8 cellular contexts compared by ENCODE assay signal in genomic region chr12:130916251-130916911, GRCh38. TPM values are rescaled to one million over a fixed set of nuclear protein-coding genes. Genes with fewer than 3 reads are reported as not detected.
DNase-seq lines count a peak whose midpoint lies in the region; ATAC-seq, FAIRE-seq and TF ChIP-seq lines count a peak whose summit lies in the region.

No MANE protein-coding gene starts in this region.

- H3K79me2 ChIP-seq in HepG2 (ENCODE audit: insufficient read depth, low read length): no peaks in the 10 kb centered on the region

- POLR2A ChIA-PET in HepG2 (lab: Yijun Ruan, JAX): interaction anchor here (0.7 to 1.3 kb wide), 3 partner anchors 67 to 538 kb away, joined by 3 to 4 read pairs (median 3); no protein-coding TSS in a partner anchor

- 32% methylated on average over 22 of the region's 36 CpGs for WGBS in HepG2 (ENCODE audit: low lambda C conversion rate)
- WGBS in suprapubic skin: 21% methylated on average over 35 of the region's 36 CpGs

- H2AFZ ChIP-seq in HepG2 (ENCODE audit: low read length): no peak overlapping the region

- TF ChIP-seq POLR2A in HepG2 (IDR thresholded peaks at IDR 0.05; ENCODE audit: insufficient read depth in 1 of 2, low read depth in 2 of 2, low read length in 2 of 2) (no peak), suprapubic skin (IDR thresholded peaks at IDR 0.05) (no peak)

- H3K36me3 ChIP-seq in HepG2 (replicated peaks in 1 of 2; ENCODE audit: control insufficient read depth in 1 of 2, insufficient read depth in 2 of 2, low read length in 2 of 2) (no peaks in the 10 kb centered on the region), suprapubic skin (no peaks in the 10 kb centered on the region)

- H4K20me1 ChIP-seq in HepG2 (ENCODE audit: insufficient read depth, low read length): no peaks in the 10 kb centered on the region

- TF ChIP-seq RAD21 in HepG2 (CRISPR knock-in tag; IDR thresholded peaks at IDR 0.05): peak; percentile 98

- H3K27ac Mint-ChIP-seq in activated CD8-positive, alpha-beta memory T cell treated with anti-CD3 and anti-CD28 coated beads, Interleukin-2, amount 10 ng/mL, durations not matched to agents 7 days and 5 days: no peak overlapping the region

- no TSS peak for BruUV-seq in HepG2 (replicated peaks; lab: Mats Ljungman, UMichigan)

- no peak overlapping the region for H3K4me3 Mint-ChIP-seq in activated CD8-positive, alpha-beta memory T cell treated with anti-CD3 and anti-CD28 coated beads, Interleukin-2, amount 10 ng/mL, durations not matched to agents 7 days and 5 days

- peak; percentile 77 for ATAC-seq in HepG2
- no peak for ATAC-seq in GM21423 (IDR thresholded peaks at IDR 0.05; ENCODE audit: unreplicated experiment)
- no peak for ATAC-seq in activated CD8-positive, alpha-beta memory T cell treated with anti-CD3 and anti-CD28 coated beads, Interleukin-2, amount 10 ng/mL, durations not matched to agents 7 days and 5 days

- CTCF ChIA-PET in HepG2 (lab: Yijun Ruan, JAX; ENCODE audit: low intra/inter-chr PET ratio, low total read pairs): interaction anchor here (1.6 to 4.5 kb wide), 4 partner anchors 103 to 538 kb away, joined by 6 to 43 read pairs (median 11); no protein-coding TSS in a partner anchor
- CTCF ChIA-PET in activated CD8-positive, alpha-beta memory T cell treated with anti-CD3 and anti-CD28 coated beads, Interleukin-2, amount 10 ng/mL, durations not matched to agents 7 days and 5 days (lab: Charles Lee): interaction anchor here (0.9 kb wide), 1 partner anchor 216 kb away, joined by 3 read pairs; no protein-coding TSS in a partner anchor

- TF ChIP-seq EP300 in HepG2 (IDR thresholded peaks at IDR 0.05; ENCODE audit: low read depth in 2 of 2, low read length in 2 of 2) (no peak), HepG2 (CRISPR knock-in tag; IDR thresholded peaks at IDR 0.05; ENCODE audit: borderline replicate concordance) (no peak), suprapubic skin (IDR thresholded peaks at IDR 0.05) (no peak)

- H3K4me2 ChIP-seq in HepG2 (ENCODE audit: low read depth, low read length): peak overlapping the region; percentile 43

- H3K4me1 ChIP-seq in HepG2 (ENCODE audit: insufficient read depth, low read length) (peaks cover 25% of the 10 kb centered on the region), suprapubic skin (peaks cover 8% of the 10 kb centered on the region)

- no peaks in the 10 kb centered on the region for H3K4me1 Mint-ChIP-seq in activated CD8-positive, alpha-beta memory T cell treated with anti-CD3 and anti-CD28 coated beads, Interleukin-2, amount 10 ng/mL, durations not matched to agents 7 days and 5 days

- H3K9me3 Mint-ChIP-seq in activated CD8-positive, alpha-beta memory T cell treated with anti-CD3 and anti-CD28 coated beads, Interleukin-2, amount 10 ng/mL, durations not matched to agents 7 days and 5 days (ENCODE audit: low read depth): peaks cover 4% of the 10 kb centered on the region

- in situ Hi-C loops in HepG2 (cut with HindIII; ENCODE audit: extremely low pct_ligation_motif_present, low pct_unique_long_range_greater_than_20kb): loop anchor here (5.0 to 25.0 kb wide), 2 partner anchors 221 to 546 kb away; no protein-coding TSS in a partner anchor

- H3K27me3 Mint-ChIP-seq in activated CD8-positive, alpha-beta memory T cell treated with anti-CD3 and anti-CD28 coated beads, Interleukin-2, amount 10 ng/mL, durations not matched to agents 7 days and 5 days: peaks cover 47% of the 10 kb centered on the region

- H3K4me3 ChIP-seq in HL-60 (replicated peaks; ENCODE audit: insufficient read depth, low read length) (no peak overlapping the region), HepG2 (replicated peaks in 1 of 3; ENCODE audit: insufficient read depth in 1 of 3, low read depth in 2 of 3, low read length in 3 of 3) (no peak overlapping the region), suprapubic skin (peak overlapping the region; percentile 7)

- TF ChIP-seq CTCF in HL-60 (IDR thresholded peaks at IDR 0.05; ENCODE audit: insufficient read depth, low read length): peak; percentile 97
- peak; percentile 96 for TF ChIP-seq CTCF in HepG2 (CRISPR knock-in tag; IDR thresholded peaks at IDR 0.05)
- peak; percentile 81 to 89 for TF ChIP-seq CTCF in suprapubic skin (IDR thresholded peaks at IDR 0.05)

- DNase-seq in ELF-1 (ENCODE audit: low read depth, low spot score): peak; percentile 82
- DNase-seq in HL-60 (ENCODE audit: low read depth in 1 of 2, low spot score in 1 of 2): peak; percentile 37 to 61
- DNase-seq in NOMO-1 treated with DMSO at 0.1 percent for 48 hours (lab: John Stamatoyannopoulos, UW; ENCODE audit: unreplicated experiment): peak; percentile 69
- peak; percentile 47 for DNase-seq in dedifferentiated amniotic fluid mesenchymal stem cell (ENCODE audit: extremely low spot score)
- DNase-seq in HepG2 (ENCODE audit: low spot score): peak; percentile 42
- DNase-seq in suprapubic skin (ENCODE audit: low spot score in 2 of 2): peak in 1 of 2 donors; percentile 66
- DNase-seq in activated CD8-positive, alpha-beta memory T cell treated with anti-CD3 and anti-CD28 coated beads, Interleukin-2, amount 10 ng/mL, durations not matched to agents 7 days and 5 days: no peak

- H3K9me3 ChIP-seq in HepG2 (ENCODE audit: low read length) (peaks cover under 1% of the 10 kb centered on the region; the same call in 1 of the 2 replicates), suprapubic skin (peaks cover 2% of the 10 kb centered on the region)

- FAIRE-seq in HepG2 (lab: Jason Lieb, UNC): peak; percentile 57

- H3K27me3 ChIP-seq in HL-60 (ENCODE audit: insufficient read depth, poor library complexity, severe bottlenecking) (peaks cover 5% of the 10 kb centered on the region), HepG2 (ENCODE audit: control insufficient read depth in 1 of 2, insufficient read depth in 2 of 2, low read length in 2 of 2) (0 out of 5 replicates have a peak, but pooled peaks cover 0 to 1% of the 10 kb centered on the region in 2 experiments), suprapubic skin (peaks cover 46% of the 10 kb centered on the region)

- no peak overlapping the region for H3K9ac ChIP-seq in HepG2 (ENCODE audit: insufficient read depth, low read depth, low read length)

- H3K36me3 Mint-ChIP-seq in activated CD8-positive, alpha-beta memory T cell treated with anti-CD3 and anti-CD28 coated beads, Interleukin-2, amount 10 ng/mL, durations not matched to agents 7 days and 5 days: no peaks in the 10 kb centered on the region

- intact Hi-C loops in HepG2 (cut with micrococcal nuclease; ENCODE audit: unreplicated experiment): loop anchor here (1.0 to 5.0 kb wide), 3 partner anchors 66 to 216 kb away; no protein-coding TSS in a partner anchor

- no peak overlapping the region for H3K27ac ChIP-seq in HL-60 (replicated peaks)
- no peak overlapping the region for H3K27ac ChIP-seq in HepG2 (ENCODE audit: extremely low read length, insufficient read depth, low read length)
- H3K27ac ChIP-seq in suprapubic skin: no peak overlapping the region

RNA-seq across cellular contexts. Expression of gene ADGRD1, which starts 37.3 kb away (rescaled TPM):
- total RNA-seq in HepG2 (2016; rRNA removed; fragmentation: Illumina TruSeq; extraction: Trizol): 0.34 and 0.46 TPM in 2 replicates
- total RNA-seq in HepG2 (2016; cell fraction: cytosol; rRNA removed; fragmentation: Illumina TruSeq; extraction: Trizol; ENCODE audit: low read depth): 0.26 and 0.30 TPM in 2 replicates
- total RNA-seq in HepG2 (2016; cell fraction: insoluble cytoplasmic fraction; rRNA removed; fragmentation: Illumina TruSeq; extraction: Trizol): 0.27 and 0.35 TPM in 2 replicates
- 0.28 and 0.38 TPM in 2 replicates for total RNA-seq in HepG2 (2016; cell fraction: membrane; rRNA removed; fragmentation: Illumina TruSeq; extraction: Trizol)
- 0.47 and 0.62 TPM in 2 replicates for total RNA-seq in HepG2 (2016; cell fraction: nucleus; rRNA removed; fragmentation: Illumina TruSeq; extraction: Trizol)
- polyA plus RNA-seq in HepG2 (2011; rRNA removed): 12.4 and 25.0 TPM in 2 replicates
- 6.9 and 10.2 TPM in 2 replicates for polyA plus RNA-seq in HepG2 (2011; cell fraction: cytosol; rRNA removed)
- 71.2 and 100 TPM in 2 replicates for polyA plus RNA-seq in HepG2 (2011; cell fraction: nucleus; rRNA removed)
- polyA plus RNA-seq in HepG2 (2012): 32.9 and 44.4 TPM in 2 replicates
- polyA plus RNA-seq in HepG2 (2016; cell fraction: cytosol; fragmentation: Illumina TruSeq; extraction: Trizol; ENCODE audit: low read depth): 0.14 TPM in 1 of 2 replicates, not detected in the other
- 0.26 and 0.38 TPM in 2 replicates for polyA plus RNA-seq in HepG2 (2016; cell fraction: insoluble cytoplasmic fraction; fragmentation: Illumina TruSeq; extraction: Trizol; ENCODE audit: low read depth)
- 0.05 TPM in 1 of 2 replicates, not detected in the other for polyA plus RNA-seq in HepG2 (2016; cell fraction: membrane; fragmentation: Illumina TruSeq; extraction: Trizol; ENCODE audit: low read depth)
- polyA plus RNA-seq in HepG2 (2016; cell fraction: nucleus; fragmentation: Illumina TruSeq; extraction: Trizol; ENCODE audit: insufficient read depth, low read depth): 0.79 and 1.0 TPM in 2 replicates
- 2.3 and 27.8 TPM in 2 replicates for polyA minus RNA-seq in HepG2 (2011; rRNA and poly(A)+ RNA removed; ENCODE audit: low replicate concordance)
- polyA minus RNA-seq in HepG2 (2011; cell fraction: cytosol; rRNA and poly(A)+ RNA removed): 3.3 and 10.6 TPM in 2 replicates
- polyA minus RNA-seq in HepG2 (2011; cell fraction: nucleus; rRNA and poly(A)+ RNA removed): 26.3 and 39.8 TPM in 2 replicates
- 10 to 100 TPM in 2 of 4 donors, 1 to 10 TPM in 2; 4.2 to 12.4 (median 10.4) TPM for total RNA-seq in suprapubic skin
- total RNA-seq in activated CD8-positive, alpha-beta memory T cell treated with anti-CD3 and anti-CD28 coated beads, Interleukin-2, amount 10 ng/mL, durations not matched to agents 7 days and 5 days: 1 to 10 TPM in 1 of 2 experiments, under 1 TPM in 1; 0.23 to 2.2 TPM

RNA-seq across cellular contexts. Expression of gene RAN, which starts 44.5 kb away (rescaled TPM):
- total RNA-seq in HepG2 (2016; rRNA removed; fragmentation: Illumina TruSeq; extraction: Trizol): 1,630 and 2,526 TPM in 2 replicates
- 453 and 456 TPM in 2 replicates for total RNA-seq in HepG2 (2016; cell fraction: cytosol; rRNA removed; fragmentation: Illumina TruSeq; extraction: Trizol; ENCODE audit: low read depth)
- 1,637 and 2,557 TPM in 2 replicates for total RNA-seq in HepG2 (2016; cell fraction: insoluble cytoplasmic fraction; rRNA removed; fragmentation: Illumina TruSeq; extraction: Trizol)
- total RNA-seq in HepG2 (2016; cell fraction: membrane; rRNA removed; fragmentation: Illumina TruSeq; extraction: Trizol): 837 and 870 TPM in 2 replicates
- total RNA-seq in HepG2 (2016; cell fraction: nucleus; rRNA removed; fragmentation: Illumina TruSeq; extraction: Trizol): 527 and 560 TPM in 2 replicates
- polyA plus RNA-seq in HepG2 (2011; rRNA removed): 996 and 1,335 TPM in 2 replicates
- polyA plus RNA-seq in HepG2 (2011; cell fraction: cytosol; rRNA removed): 979 and 1,087 TPM in 2 replicates
- 385 and 550 TPM in 2 replicates for polyA plus RNA-seq in HepG2 (2011; cell fraction: nucleus; rRNA removed)
- 1,088 and 1,104 TPM in 2 replicates for polyA plus RNA-seq in HepG2 (2012)
- 580 and 585 TPM in 2 replicates for polyA plus RNA-seq in HepG2 (2016; cell fraction: cytosol; fragmentation: Illumina TruSeq; extraction: Trizol; ENCODE audit: low read depth)
- 2,503 and 2,588 TPM in 2 replicates for polyA plus RNA-seq in HepG2 (2016; cell fraction: insoluble cytoplasmic fraction; fragmentation: Illumina TruSeq; extraction: Trizol; ENCODE audit: low read depth)
- polyA plus RNA-seq in HepG2 (2016; cell fraction: membrane; fragmentation: Illumina TruSeq; extraction: Trizol; ENCODE audit: low read depth): 756 and 768 TPM in 2 replicates
- polyA plus RNA-seq in HepG2 (2016; cell fraction: nucleus; fragmentation: Illumina TruSeq; extraction: Trizol; ENCODE audit: insufficient read depth, low read depth): 908 and 932 TPM in 2 replicates
- 405 and 954 TPM in 2 replicates for polyA minus RNA-seq in HepG2 (2011; rRNA and poly(A)+ RNA removed; ENCODE audit: low replicate concordance)
- 424 and 441 TPM in 2 replicates for polyA minus RNA-seq in HepG2 (2011; cell fraction: cytosol; rRNA and poly(A)+ RNA removed)
- polyA minus RNA-seq in HepG2 (2011; cell fraction: nucleus; rRNA and poly(A)+ RNA removed): 138 and 202 TPM in 2 replicates
- total RNA-seq in suprapubic skin: 100 to 1,000 TPM; 105 to 296 (median 232) TPM
- total RNA-seq in activated CD8-positive, alpha-beta memory T cell treated with anti-CD3 and anti-CD28 coated beads, Interleukin-2, amount 10 ng/mL, durations not matched to agents 7 days and 5 days: 1,000 to 10,000 TPM; 1,047 to 1,473 TPM
